In the genomic region with DNA sequence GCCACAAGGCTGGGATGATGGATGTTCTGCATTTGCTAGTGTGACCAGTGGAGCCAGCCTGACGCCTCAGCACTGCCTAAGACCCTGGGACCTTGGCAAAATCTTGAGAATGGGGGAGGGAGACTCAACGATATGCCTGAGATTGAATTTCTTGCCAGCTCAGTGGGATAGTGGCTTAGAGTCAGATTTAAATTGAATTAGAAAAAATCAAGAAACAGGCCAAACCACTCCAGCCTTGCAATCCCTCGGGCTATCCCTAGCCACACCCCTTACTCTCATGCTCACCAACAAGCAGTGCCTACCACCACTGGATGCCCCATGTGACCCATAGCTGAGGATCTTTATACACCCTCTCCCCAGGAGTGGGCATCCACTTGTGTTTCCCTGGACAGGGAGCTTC, we compare ENCODE assay signal across 22 cellular contexts.
"Had no signal": no experiment of that assay in that cellular context is flagged by ENCODE, and none has a peak within 500 bp of the region (broad histone marks: within the 10 kb centered on the region; RNA-seq: fewer than 3 reads in every experiment).

No MANE protein-coding gene starts in this region.

- DNase-seq: activated CD4-positive, alpha-beta T cell treated with anti-CD3 and anti-CD28 coated beads for 36 hours; activated CD4-positive, alpha-beta T cell treated with anti-CD3 and anti-CD28 coated beads, Interleukin-2, amount 50 U/mL, for 48 hours; activated gamma-delta T cell treated with Interleukin-2 at 50 U/mL for 16 hours; caudate nucleus; endodermal cell; heart right ventricle; immature natural killer cell; kidney glomerular epithelial cell; left ventricle myocardium superior; mucosa of descending colon; naive B cell had no signal

- H3K4me1 ChIP-seq: prostate gland, vagina had no signal

- H3K4me3 Mint-ChIP-seq: activated CD4-positive, alpha-beta T cell treated with anti-CD3 and anti-CD28 coated beads for 36 hours; endodermal cell; immature natural killer cell; naive B cell; neural crest cell; stimulated activated naive CD8-positive, alpha-beta T cell treated with anti-CD3 and anti-CD28 coated beads, Interleukin-15, Interleukin-2, amounts not matched to agents 100 ng/mL and 50 ng/mL, for 24 hours; T-helper 2 cell treated with Interferon-gamma antibody and Interleukin-4, amounts not matched to agents 5 μg/mL and 100 μg/mL, for 36 hours; WTC11 had no signal

- H3K27me3 ChIP-seq: heart right ventricle, right atrium auricular region, tibial nerve, vagina had no signal

- H3K27ac ChIP-seq: heart right ventricle, prostate gland, right atrium auricular region, skin epidermis, tibial nerve, vagina had no signal

- FAIRE-seq: TTC549 had no signal

- H3K36me3 Mint-ChIP-seq: activated naive CD4-positive, alpha-beta T cell treated with anti-CD3 and anti-CD28 coated beads, Interleukin-2, amount 50 U/mL, for 72 hours; naive B cell had no signal

- H3K4me3 ChIP-seq: heart right ventricle, mucosa of descending colon, prostate gland, right atrium auricular region, skin epidermis, tibial nerve, vagina had no signal

- ATAC-seq: activated CD4-positive, alpha-beta T cell treated with anti-CD3 and anti-CD28 coated beads for 36 hours; activated naive CD4-positive, alpha-beta T cell treated with anti-CD3 and anti-CD28 coated beads, Interleukin-2, amount 50 U/mL, for 72 hours; heart right ventricle; left ventricle myocardium superior; mucosa of descending colon; WTC11 had no signal

- H3K36me3 ChIP-seq: heart right ventricle, prostate gland, right atrium auricular region, tibial nerve, vagina had no signal

- H3K4me1 Mint-ChIP-seq: immature natural killer cell had no signal

- H3K9me3 Mint-ChIP-seq: activated naive CD4-positive, alpha-beta T cell treated with anti-CD3 and anti-CD28 coated beads, Interleukin-2, amount 50 U/mL, for 72 hours; stimulated activated naive CD8-positive, alpha-beta T cell treated with anti-CD3 and anti-CD28 coated beads, Interleukin-15, Interleukin-2, amounts not matched to agents 100 ng/mL and 50 ng/mL, for 24 hours had no signal

- H3K27ac Mint-ChIP-seq: activated CD4-positive, alpha-beta T cell treated with anti-CD3 and anti-CD28 coated beads for 36 hours; activated naive CD4-positive, alpha-beta T cell treated with anti-CD3 and anti-CD28 coated beads, Interleukin-2, amount 50 U/mL, for 72 hours; endodermal cell; immature natural killer cell; stimulated activated naive CD8-positive, alpha-beta T cell treated with anti-CD3 and anti-CD28 coated beads, Interleukin-15, Interleukin-2, amounts not matched to agents 100 ng/mL and 50 ng/mL, for 24 hours; T-helper 2 cell treated with Interferon-gamma antibody and Interleukin-4, amounts not matched to agents 5 μg/mL and 100 μg/mL, for 36 hours; WTC11 had no signal

- H3K9me3 ChIP-seq: mucosa of descending colon, prostate gland, vagina had no signal
